Comparison of ENCODE assay signal across 2 cellular contexts in the genomic region with DNA sequence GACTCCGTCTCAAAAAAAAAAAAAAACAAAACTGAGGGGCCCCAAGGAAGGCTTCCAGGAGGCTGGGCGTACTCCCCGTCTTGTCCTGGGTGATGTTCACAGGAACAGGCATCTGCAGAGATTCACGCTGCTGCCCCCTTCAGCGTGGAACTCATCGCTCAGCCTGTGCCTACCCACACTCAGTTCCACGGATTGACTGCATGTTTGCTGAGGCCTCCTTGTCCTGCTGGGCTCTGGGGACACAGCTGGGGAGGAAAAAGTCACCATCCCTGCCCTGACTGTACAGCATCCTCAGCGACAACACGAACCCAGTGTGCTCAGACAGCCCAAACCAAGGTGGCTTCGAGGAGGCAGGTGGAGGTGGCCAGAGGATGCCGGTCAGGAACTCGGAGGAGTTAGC.
TF ChIP-seq lines count a peak whose summit lies in the region.

No MANE protein-coding gene starts in this region.

TF ChIP-seq in HCT116, 20 proteins besides CTCF, POLR2A, EP300 and RAD21:
- no peak for TF ChIP-seq SRF (IDR thresholded peaks at IDR 0.05; ENCODE audit: low read depth)
- TF ChIP-seq CBX3 (IDR thresholded peaks at IDR 0.05; ENCODE audit: low read depth), result no peak

TF ChIP-seq in H1, 55 proteins besides CTCF, POLR2A, EP300 and RAD21:
- no peak for TF ChIP-seq CREB1 (IDR thresholded peaks at IDR 0.05)
- no peak for TF ChIP-seq MAFK (IDR thresholded peaks at IDR 0.05; ENCODE audit: low read depth, low read length)
- no peak for TF ChIP-seq NANOG (IDR thresholded peaks at IDR 0.05; ENCODE audit: insufficient read depth, low read depth, low read length, poor library complexity, severe bottlenecking)
